Comparison of ENCODE assay signal across 8 cellular contexts in genomic region chr1:154502066-154502741, GRCh38. TPM values are rescaled to one million over a fixed set of nuclear protein-coding genes. Genes with fewer than 3 reads are reported as not detected.
DNase-seq lines count a peak whose midpoint lies in the region; ATAC-seq lines count a peak whose summit lies in the region.

TSS of gene SHE (minus strand) at chr1:154502412. CDS start at chr1:154502026, 386 bp downstream.
A gene with protein sequence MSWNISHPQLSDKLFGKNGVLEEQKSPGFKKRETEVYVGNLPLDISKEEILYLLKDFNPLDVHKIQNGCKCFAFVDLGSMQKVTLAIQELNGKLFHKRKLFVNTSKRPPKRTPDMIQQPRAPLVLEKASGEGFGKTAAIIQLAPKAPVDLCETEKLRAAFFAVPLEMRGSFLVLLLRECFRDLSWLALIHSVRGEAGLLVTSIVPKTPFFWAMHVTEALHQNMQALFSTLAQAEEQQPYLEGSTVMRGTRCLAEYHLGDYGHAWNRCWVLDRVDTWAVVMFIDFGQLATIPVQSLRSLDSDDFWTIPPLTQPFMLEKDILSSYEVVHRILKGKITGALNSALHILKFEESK (plus strand): TSS chr1:154502219. CDS start chr1:154506904, 4,685 bp downstream.

- peak within 1 kb of the TSS; percentile 43 to 75 (median 65) for H3K4me3 Mint-ChIP-seq in naive thymus-derived CD8-positive, alpha-beta T cell

- H3K4me1 Mint-ChIP-seq in naive thymus-derived CD8-positive, alpha-beta T cell, result peaks cover 2 to 8% (median 5%) of the 10 kb centered on the region in 4 donors

- H3K4me1 ChIP-seq in esophagus (ENCODE audit: control insufficient read depth in 2 of 2, insufficient read depth in 2 of 2, low read length in 1 of 2), result peaks cover 0 to 10% of the 10 kb centered on the region in 2 donors

- peaks cover 0 to 4% (median 0%) of the 10 kb centered on the region in 3 donors for H3K36me3 Mint-ChIP-seq in naive thymus-derived CD8-positive, alpha-beta T cell

- WGBS in esophagus, 2 donors, result 4% methylated on average over 79 to 90 of the region's 90 CpGs

- no peaks in the 10 kb centered on the region for H3K36me3 ChIP-seq in esophagus (ENCODE audit: control insufficient read depth in 2 of 2, insufficient read depth in 2 of 2, low read length in 1 of 2)

- no peak within 1 kb of the TSS for H3K27ac Mint-ChIP-seq in naive thymus-derived CD8-positive, alpha-beta T cell

- ATAC-seq in naive thymus-derived CD8-positive, alpha-beta T cell, result peak; percentile 71 to 75
- ATAC-seq in GM19023 (IDR thresholded peaks at IDR 0.05; ENCODE audit: unreplicated experiment) (no peak), HG03196 (IDR thresholded peaks at IDR 0.05; ENCODE audit: unreplicated experiment) (no peak)

- H3K9me3 Mint-ChIP-seq in naive thymus-derived CD8-positive, alpha-beta T cell, result peaks cover 0 to 4% (median 0%) of the 10 kb centered on the region in 9 donors

- POLR2A ChIA-PET in naive thymus-derived CD8-positive, alpha-beta T cell (lab: Charles Lee), result no interaction called here

- peak; percentile 21 to 24 for DNase-seq in stimulated activated CD4-positive, alpha-beta T cell treated with anti-CD3 and anti-CD28 coated beads, Interleukin-2, amount 100 ng/mL, for 24 hours
- no peak for DNase-seq in stimulated activated CD4-positive, alpha-beta T cell treated with anti-CD3 and anti-CD28 coated beads, Interleukin-4, amount 100 ng/mL, for 24 hours
- DNase-seq in naive thymus-derived CD8-positive, alpha-beta T cell, result peak in 5 of 10 donors; percentile 13 to 23 (median 18)
- no peak for DNase-seq in NCI-H226
- DNase-seq in NCI-H1092 treated with DMSO at 0.1 percent for 48 hours (lab: John Stamatoyannopoulos, UW), result no peak

- peaks cover 8 to 9% of the 10 kb centered on the region in 2 donors for H3K27me3 ChIP-seq in esophagus (ENCODE audit: control insufficient read depth in 1 of 2, insufficient read depth in 2 of 2, low read length in 2 of 2)

- peak within 1 kb of the TSS; percentile 44 to 47 for H3K4me3 ChIP-seq in esophagus (ENCODE audit: low read depth in 1 of 2, low read length in 2 of 2)

- peaks cover 22 to 59% (median 54%) of the 10 kb centered on the region in 5 donors for H3K27me3 Mint-ChIP-seq in naive thymus-derived CD8-positive, alpha-beta T cell

- H3K27ac ChIP-seq in esophagus (ENCODE audit: low read depth in 2 of 2, low read length in 1 of 2), result peak within 1 kb of the TSS; percentile 34 to 68

- H3K9me3 ChIP-seq in esophagus (ENCODE audit: control insufficient read depth in 2 of 2, insufficient read depth in 1 of 2, low read depth in 1 of 2, low read length in 1 of 2), result peaks cover 0 to 4% of the 10 kb centered on the region in 2 donors

RNA-seq across cellular contexts. Expression of gene SHE, which starts in this region (rescaled TPM):
- 1 to 10 TPM; 1.5 to 2.1 TPM for polyA plus RNA-seq in esophagus
- total RNA-seq in naive thymus-derived CD8-positive, alpha-beta T cell, result not detected
- polyA plus RNA-seq in naive thymus-derived CD8-positive, alpha-beta T cell, result not detected

RNA-seq across cellular contexts. Expression of the second gene that starts in this region (rescaled TPM):
- 1 to 10 TPM; 1.3 to 1.7 TPM for polyA plus RNA-seq in esophagus
- total RNA-seq in naive thymus-derived CD8-positive, alpha-beta T cell, result not detected
- polyA plus RNA-seq in naive thymus-derived CD8-positive, alpha-beta T cell, result not detected

Comparison
In these comparisons a context has a peak if more than half of its experiments do, and no peak if none do; other contexts are left out.
1. DNase-seq: peak in stimulated activated CD4-positive, alpha-beta T cell treated with anti-CD3 and anti-CD28 coated beads, Interleukin-2, amount 100 ng/mL, for 24 hours (2 of 2); none in stimulated activated CD4-positive, alpha-beta T cell treated with anti-CD3 and anti-CD28 coated beads, Interleukin-4, amount 100 ng/mL, for 24 hours (single experiment), NCI-H226 (single experiment) and NCI-H1092 treated with DMSO at 0.1 percent for 48 hours (single experiment).
2. Peak in ATAC-seq in naive thymus-derived CD8-positive, alpha-beta T cell; RNA of the genes that start here not detected or under 1 TPM.